Comparison of ENCODE assay signal across 1 cellular context in genomic region chr2:47091118-47091517, GRCh38.
TF ChIP-seq lines count a peak whose summit lies in the region.

No MANE protein-coding gene starts in this region.

TF ChIP-seq in endothelial cell of umbilical vein, 7 proteins besides CTCF, POLR2A, EP300 and RAD21 (continued from another document):
- no peak for TF ChIP-seq POLR2AphosphoS5 (IDR thresholded peaks at IDR 0.05; ENCODE audit: insufficient read depth, low read depth, low read length)
- TF ChIP-seq MYC (IDR thresholded peaks at IDR 0.05; ENCODE audit: low read depth, low read length), result no peak
- no peak for TF ChIP-seq MAX (IDR thresholded peaks at IDR 0.05; ENCODE audit: insufficient read depth, insufficient read length)
- TF ChIP-seq JUN (IDR thresholded peaks at IDR 0.05; ENCODE audit: borderline replicate concordance, insufficient read depth, insufficient read length, low read depth), result no peak
- no peak for TF ChIP-seq GATA2 (IDR thresholded peaks at IDR 0.05; ENCODE audit: insufficient read depth, insufficient read length, low read depth, low read length)
